In genomic region chrX:19825271-19825670, GRCh38 we compare ENCODE assay signal across 24 cellular contexts.
"Had no signal": no experiment of that assay in that cellular context is flagged by ENCODE, and none has a peak within 500 bp of the region (broad histone marks: within the 10 kb centered on the region; RNA-seq: fewer than 3 reads in every experiment).

No MANE protein-coding gene starts in this region.

- H3K4me1 ChIP-seq: body of pancreas, colonic mucosa, right lobe of liver, vagina had no signal

- H3K27me3 Mint-ChIP-seq: activated naive CD4-positive, alpha-beta T cell treated with anti-CD3 and anti-CD28 coated beads, Interleukin-2, amount 10 ng/mL, durations not matched to agents 7 days and 5 days; progenitor cell of endocrine pancreas had no signal

- H3K27me3 ChIP-seq: body of pancreas, cardiac muscle cell, colonic mucosa, neutrophil, right lobe of liver, upper lobe of left lung, vagina had no signal

- H3K9me3 ChIP-seq: body of pancreas, colonic mucosa, mucosa of descending colon, neutrophil, right lobe of liver, thoracic aorta, upper lobe of left lung, vagina had no signal

- H3K27ac ChIP-seq: body of pancreas, cardiac muscle cell, colonic mucosa, neutrophil, right lobe of liver, thoracic aorta, upper lobe of left lung, vagina, VCaP had no signal

- FAIRE-seq: endometrium, TTC549 had no signal

- ATAC-seq: body of pancreas, mucosa of descending colon had no signal

- H3K27ac Mint-ChIP-seq: activated naive CD4-positive, alpha-beta T cell treated with anti-CD3 and anti-CD28 coated beads, Interleukin-2, amount 10 ng/mL, durations not matched to agents 7 days and 5 days; progenitor cell of endocrine pancreas had no signal

- DNase-seq: activated gamma-delta T cell; activated naive CD4-positive, alpha-beta T cell treated with anti-CD3 and anti-CD28 coated beads, Interleukin-2, amount 10 ng/mL, durations not matched to agents 7 days and 5 days; activated T-cell treated with anti-CD3 and anti-CD28 coated beads, Interleukin-2, amount 50 U/mL, for 24 hours; anterior cingulate cortex; body of pancreas; cerebellar nuclear complex; colonic mucosa; effector CD8-positive, alpha-beta T cell; head of caudate nucleus; hippocampal formation; mucosa of descending colon; nephron progenitor cell; right lobe of liver; stimulated activated CD4-positive, alpha-beta T cell treated with anti-CD3 and anti-CD28 coated beads, Interleukin-12 subunit alpha, Interleukin-12 subunit beta, amount 100 ng/mL, for 4 hours; stimulated activated naive CD8-positive, alpha-beta T cell treated with anti-CD3 and anti-CD28 coated beads, Interleukin-15, Interleukin-2, amounts not matched to agents 100 U/mL and 50 U/mL, for 24 hours; upper lobe of left lung had no signal

- H3K36me3 ChIP-seq: cardiac muscle cell, colonic mucosa, neutrophil, right lobe of liver, thoracic aorta, upper lobe of left lung, vagina had no signal

- H3K4me3 ChIP-seq: body of pancreas, cardiac muscle cell, colonic mucosa, mucosa of descending colon, right lobe of liver, thoracic aorta, upper lobe of left lung, vagina had no signal

- H3K4me3 Mint-ChIP-seq: activated naive CD4-positive, alpha-beta T cell treated with anti-CD3 and anti-CD28 coated beads, Interleukin-2, amount 10 ng/mL, durations not matched to agents 7 days and 5 days; activated T-cell treated with anti-CD3 and anti-CD28 coated beads, Interleukin-2, amount 50 U/mL, for 24 hours; nephron progenitor cell had no signal
